Comparison of ENCODE assay signal across 12 cellular contexts in genomic region chr15:100201376-100202280, GRCh38.
DNase-seq lines count a peak whose midpoint lies in the region; ATAC-seq and TF ChIP-seq lines count a peak whose summit lies in the region.
"Had no signal": no experiment of that assay in that cellular context is flagged by ENCODE, and none has a peak within 500 bp of the region (broad histone marks: within the 10 kb centered on the region; RNA-seq: fewer than 3 reads in every experiment).

No MANE protein-coding gene starts in this region.

- H3K4me3 ChIP-seq in SK-N-SH (ENCODE audit: low read depth in 2 of 2, low read length in 1 of 2) = no peak overlapping the region
- no peak overlapping the region for H3K4me3 ChIP-seq in hepatocyte
- H3K4me3 ChIP-seq in mesendoderm (ENCODE audit: low read length) = no peak overlapping the region
- H3K4me3 ChIP-seq: colonic mucosa had no signal

- no peaks in the 10 kb centered on the region for H3F3A ChIP-seq in SK-N-SH (replicated peaks; ENCODE audit: insufficient read depth)

- CTCF ChIA-PET in SK-N-SH (lab: Yijun Ruan, JAX) = interaction anchor here (0.6 to 1.8 kb wide), 4 partner anchors 107 to 273 kb away, joined by 4 to 7 read pairs (median 5); no protein-coding TSS in a partner anchor

- no peak overlapping the region for H4K8ac ChIP-seq in mesendoderm (ENCODE audit: low read depth, low read length)

- peak; percentile 83 for ATAC-seq in stimulated activated naive CD8-positive, alpha-beta T cell treated with anti-CD3 and anti-CD28 coated beads, Interleukin-15, Interleukin-2, amounts not matched to agents 100 U/mL and 50 U/mL, for 24 hours

- no peak overlapping the region for H3K23ac ChIP-seq in mesendoderm (ENCODE audit: low read length)

- DNase-seq in activated effector memory CD4-positive, alpha-beta T cell treated with anti-CD3 and anti-CD28 coated beads, Interleukin-2, amount 50 U/mL, for 16 hours = peak; percentile 45
- no peak for DNase-seq in activated effector memory CD4-positive, alpha-beta T cell treated with Interleukin-2 at 50 U/mL for 16 hours
- DNase-seq in SK-N-SH = peak; percentile 87
- no peak for DNase-seq in hepatocyte (ENCODE audit: low spot score)
- DNase-seq in stimulated activated naive CD8-positive, alpha-beta T cell treated with anti-CD3 and anti-CD28 coated beads, Interleukin-15, Interleukin-2, amounts not matched to agents 100 U/mL and 50 U/mL, for 24 hours = peak; percentile 42
- DNase-seq in HCEC 1CT = no peak
- DNase-seq in mesendoderm = no peak
- no peak for DNase-seq in NCI-H1105 treated with DMSO at 0.1 percent for 48 hours (lab: John Stamatoyannopoulos, UW)
- DNase-seq: activated CD4-positive, alpha-beta T cell treated with anti-CD3 and anti-CD28 coated beads, Interleukin-2, amount 50 U/mL, for 4 hours; HFFc6 had no signal

- H2BK5ac ChIP-seq in mesendoderm (ENCODE audit: low read length) = no peak overlapping the region

- H3K9me3 ChIP-seq in SK-N-SH (no peaks in the 10 kb centered on the region), hepatocyte (ENCODE audit: low read depth) (no peaks in the 10 kb centered on the region)
- H3K9me3 ChIP-seq: colonic mucosa had no signal

- peaks cover 0 to 28% of the 10 kb centered on the region in 2 experiments; a peak in 2 of 4 replicates for H3K4me1 ChIP-seq in SK-N-SH (ENCODE audit: control insufficient read depth in 1 of 2, insufficient read depth in 2 of 2, low read depth in 1 of 2, low read length in 1 of 2)
- peaks cover 28% of the 10 kb centered on the region for H3K4me1 ChIP-seq in hepatocyte (ENCODE audit: insufficient read depth)
- no peaks in the 10 kb centered on the region for H3K4me1 ChIP-seq in mesendoderm (ENCODE audit: control insufficient read depth, low read depth, low read length)

- H3K9me2 ChIP-seq in SK-N-SH (no peaks in the 10 kb centered on the region), hepatocyte (replicated peaks; ENCODE audit: insufficient read depth) (no peaks in the 10 kb centered on the region)

- H4K5ac ChIP-seq in mesendoderm (ENCODE audit: low read length) = no peak overlapping the region

- no peak overlapping the region for H2BK120ac ChIP-seq in mesendoderm (ENCODE audit: low read depth, low read length)

- no peak overlapping the region for H3K4me2 ChIP-seq in SK-N-SH
- H3K4me2 ChIP-seq in hepatocyte = peak overlapping the region; percentile 26
- H3K4me2 ChIP-seq in mesendoderm (ENCODE audit: low read length) = no peak overlapping the region
- H3K4me2 ChIP-seq: KMS-11 had no signal

- no peak overlapping the region for H3K4ac ChIP-seq in mesendoderm (ENCODE audit: low read depth, low read length)

- H3K9ac ChIP-seq in SK-N-SH (no peak overlapping the region), mesendoderm (ENCODE audit: low read length) (no peak overlapping the region)
- H3K9ac ChIP-seq: KMS-11 had no signal

- H3K36me3 ChIP-seq in SK-N-SH (replicated peaks in 1 of 2; ENCODE audit: control insufficient read depth in 1 of 2, insufficient read depth in 2 of 2, low read length in 1 of 2) (no peaks in the 10 kb centered on the region), hepatocyte (replicated peaks; ENCODE audit: insufficient read depth, low read depth) (no peaks in the 10 kb centered on the region), mesendoderm (ENCODE audit: control insufficient read depth, insufficient read depth, low read length) (no peaks in the 10 kb centered on the region)
- H3K36me3 ChIP-seq: colonic mucosa had no signal

- POLR2A ChIA-PET in SK-N-SH (lab: Yijun Ruan, JAX) = interaction anchor here (1.3 kb wide), 1 partner anchor 9 kb away, joined by 3 read pairs; no protein-coding TSS in a partner anchor

- H2BK15ac ChIP-seq in mesendoderm (replicated peaks; ENCODE audit: low read depth) = no peak overlapping the region

- WGBS in SK-N-SH (ENCODE audit: low lambda C conversion rate) = 23% methylated on average over 18 of the region's 18 CpGs
- WGBS in hepatocyte (ENCODE audit: low lambda C conversion rate, missing lambda C conversion rate) = 51% methylated on average over 18 of the region's 18 CpGs
- no CpG with 5 or more reads among the region's 18 CpGs for WGBS in mesendoderm (ENCODE audit: extremely low coverage, insufficient coverage, low lambda C conversion rate)

- no peaks in the 10 kb centered on the region for H4K20me1 ChIP-seq in SK-N-SH (ENCODE audit: insufficient read depth)
- H4K20me1 ChIP-seq in hepatocyte (ENCODE audit: insufficient read depth, poor library complexity, severe bottlenecking) = no peaks in the 10 kb centered on the region

- no peak overlapping the region for H3K56ac ChIP-seq in mesendoderm (ENCODE audit: low read length)

- no peaks in the 10 kb centered on the region for H3K79me1 ChIP-seq in mesendoderm (ENCODE audit: low read length)

- H3K18ac ChIP-seq in mesendoderm (ENCODE audit: low read length) = no peak overlapping the region

- TF ChIP-seq RAD21 in SK-N-SH (IDR thresholded peaks at IDR 0.05; ENCODE audit: low read length) = peak; percentile 27; the same call in 1 of the 2 replicates

- no peak overlapping the region for H2AK5ac ChIP-seq in mesendoderm (ENCODE audit: low read length)

- H2AFZ ChIP-seq in SK-N-SH (ENCODE audit: low read depth) (no peak overlapping the region), hepatocyte (no peak overlapping the region)

- TF ChIP-seq CTCF in SK-N-SH (IDR thresholded peaks at IDR 0.05) = no peak
- TF ChIP-seq CTCF in hepatocyte (IDR thresholded peaks at IDR 0.05; ENCODE audit: poor library complexity) = no peak

- H3K27ac ChIP-seq in SK-N-SH (ENCODE audit: low read depth in 2 of 2, low read length in 1 of 2) (peak overlapping the region in 1 of 2 experiments; percentile 94; a peak in 2 of 4 replicates), hepatocyte (peak overlapping the region; percentile 57), mesendoderm (ENCODE audit: low read depth, low read length) (no peak overlapping the region)
- H3K27ac ChIP-seq: colonic mucosa, KMS-11 had no signal

- TF ChIP-seq EP300 in SK-N-SH (IDR thresholded peaks at IDR 0.05; ENCODE audit: borderline replicate concordance in 1 of 2, low read depth in 1 of 2, low read length in 1 of 2) = peak in 1 of 2 experiments; percentile 95; a peak in 2 of 4 replicates

- H3K79me2 ChIP-seq in SK-N-SH (ENCODE audit: insufficient read depth) (no peaks in the 10 kb centered on the region), hepatocyte (no peaks in the 10 kb centered on the region), mesendoderm (ENCODE audit: control insufficient read depth, insufficient read depth, low read length) (no peaks in the 10 kb centered on the region)

- H3K27me3 ChIP-seq in SK-N-SH (ENCODE audit: insufficient read depth) (no peaks in the 10 kb centered on the region), hepatocyte (no peaks in the 10 kb centered on the region), mesendoderm (ENCODE audit: insufficient read depth, low read length, poor library complexity) (no peaks in the 10 kb centered on the region)
- H3K27me3 ChIP-seq: colonic mucosa had no signal

TF ChIP-seq in SK-N-SH, 30 proteins besides CTCF, POLR2A, EP300 and RAD21:
- TF ChIP-seq GATA2 (CRISPR knock-in tag; IDR thresholded peaks at IDR 0.05) = peak; percentile 88
- no peak for TF ChIP-seq NRF1 (IDR thresholded peaks at IDR 0.05; ENCODE audit: low read depth, low read length)
- TF ChIP-seq RCOR1 (IDR thresholded peaks at IDR 0.05; ENCODE audit: low read length) = peak; percentile 93
- TF ChIP-seq TCF12 (IDR thresholded peaks at IDR 0.05) = peak; percentile 60; the same call in 1 of the 2 replicates
- TF ChIP-seq CHD2 (IDR thresholded peaks at IDR 0.05; ENCODE audit: low read length, partially characterized antibody) = peak; percentile 92
- no peak for TF ChIP-seq JUND (IDR thresholded peaks at IDR 0.05)
- peak; percentile 95 for TF ChIP-seq FOXJ3 (CRISPR knock-in tag; IDR thresholded peaks at IDR 0.05)
- peak; percentile 94 for TF ChIP-seq MXI1 (IDR thresholded peaks at IDR 0.05; ENCODE audit: low read depth, low read length)
- TF ChIP-seq NFIC (IDR thresholded peaks at IDR 0.05; ENCODE audit: borderline replicate concordance) = no peak

Comparison
In these comparisons a context has a peak if more than half of its experiments do, and no peak if none do; other contexts are left out.
1. DNase-seq: peak in activated effector memory CD4-positive, alpha-beta T cell treated with anti-CD3 and anti-CD28 coated beads, Interleukin-2, amount 50 U/mL, for 16 hours (single experiment), SK-N-SH (single experiment) and stimulated activated naive CD8-positive, alpha-beta T cell treated with anti-CD3 and anti-CD28 coated beads, Interleukin-15, Interleukin-2, amounts not matched to agents 100 U/mL and 50 U/mL, for 24 hours (single experiment); none in activated effector memory CD4-positive, alpha-beta T cell treated with Interleukin-2 at 50 U/mL for 16 hours (single experiment), hepatocyte (single experiment), HCEC 1CT (single experiment), mesendoderm (single experiment) and NCI-H1105 treated with DMSO at 0.1 percent for 48 hours (single experiment).